In genomic region chr7:139339025-139339424, GRCh38 we compare ENCODE assay signal across 16 cellular contexts. TPM values are rescaled to one million over a fixed set of nuclear protein-coding genes. Genes with fewer than 3 reads are reported as not detected.
A peak's percentile ranks its signal among the peaks of the same experiment; 100 is the strongest.
DNase-seq lines count a peak whose midpoint lies in the region; ATAC-seq and TF ChIP-seq lines count a peak whose summit lies in the region.
"Had no signal": no experiment of that assay in that cellular context is flagged by ENCODE, and none has a peak within 500 bp of the region (broad histone marks: within the 10 kb centered on the region; RNA-seq: fewer than 3 reads in every experiment).

No MANE protein-coding gene starts in this region.

- CTCF ChIA-PET in MCF 10A (lab: Yijun Ruan, JAX) (interaction anchor here (0.6 to 1.8 kb wide), 6 partner anchors 10 to 854 kb away, joined by 3 to 4 read pairs (median 3); no protein-coding TSS in a partner anchor), T-cell (lab: Charles Lee) (interaction anchor here (0.6 to 1.6 kb wide), 4 partner anchors 8 to 452 kb away, joined by 3 to 6 read pairs (median 3); partner anchors contain the start of gene LUC7L2 (in 1 of the 2))

- no peaks in the 10 kb centered on the region for H3K9me3 ChIP-seq in breast epithelium
- H3K9me3 ChIP-seq: stomach had no signal

- no peaks in the 10 kb centered on the region for H3K36me3 ChIP-seq in breast epithelium
- H3K36me3 ChIP-seq: esophagus squamous epithelium, stomach had no signal

- TF ChIP-seq CTCF in MCF 10A (IDR thresholded peaks at IDR 0.05; ENCODE audit: unreplicated experiment), result no peak
- no peak for TF ChIP-seq CTCF in breast epithelium (IDR thresholded peaks at IDR 0.05)
- no peak for TF ChIP-seq CTCF in glutamatergic neuron (IDR thresholded peaks at IDR 0.05; ENCODE audit: partially characterized antibody, unreplicated experiment)

- no peak for DNase-seq in MCF 10A (ENCODE audit: unreplicated experiment)
- no peak for DNase-seq in breast epithelium (ENCODE audit: low spot score in 2 of 2)
- DNase-seq in T-cell, result no peak
- no peak for DNase-seq in glutamatergic neuron
- no peak for DNase-seq in stimulated activated naive CD8-positive, alpha-beta T cell treated with anti-CD3 and anti-CD28 coated beads, Interleukin-15, amount 100 ng/mL, for 72 hours
- DNase-seq: activated gamma-delta T cell treated with Interleukin-2 at 50 U/mL for 16 hours; EL; esophagus squamous epithelium; mammary epithelial cell; NCI-H524 treated with DMSO at 0.1 percent for 48 hours; retina; stimulated activated CD4-positive, alpha-beta T cell treated with anti-CD3 and anti-CD28 coated beads, Interleukin-4, amount 100 ng/mL, for 1 hour; stomach had no signal

- POLR2A ChIA-PET in MCF 10A (lab: Yijun Ruan, JAX), result interaction anchor here (0.7 to 3.1 kb wide), 5 partner anchors 18 to 205 kb away, joined by 3 to 53 read pairs (median 16); partner anchors contain the start of genes LUC7L2 and UBN2
- POLR2A ChIA-PET in T-cell (lab: Charles Lee), result interaction anchor here in 1 of 2 donors (1.0 kb wide), 1 partner anchor 34 kb away, joined by 4 read pairs; no protein-coding TSS in a partner anchor

- no peak for TF ChIP-seq POLR2A in breast epithelium (IDR thresholded peaks at IDR 0.05)

- no TSS peak for BruUV-seq in MCF 10A (replicated peaks; lab: Mats Ljungman, UMichigan)

- no peak for ATAC-seq in T-cell (replicated peaks in 1 of 4)
- no peak for ATAC-seq in stimulated activated naive CD8-positive, alpha-beta T cell treated with anti-CD3 and anti-CD28 coated beads, Interleukin-15, amount 100 ng/mL, for 72 hours
- ATAC-seq in HG02678 (IDR thresholded peaks at IDR 0.05; ENCODE audit: unreplicated experiment), result no peak
- no peak for ATAC-seq in GM21619 (IDR thresholded peaks at IDR 0.05; ENCODE audit: unreplicated experiment)
- ATAC-seq in HG02870 (IDR thresholded peaks at IDR 0.05; ENCODE audit: unreplicated experiment), result no peak

- peak overlapping the region; percentile 94 for H3K4me3 Mint-ChIP-seq in MCF 10A (ENCODE audit: unreplicated experiment)
- H3K4me3 Mint-ChIP-seq in T-cell, result peak overlapping the region; percentile 96 to 99 (median 96)
- peak overlapping the region; percentile 96 for H3K4me3 Mint-ChIP-seq in glutamatergic neuron (ENCODE audit: unreplicated experiment)
- peak overlapping the region; percentile 56 to 66 for H3K4me3 Mint-ChIP-seq in stimulated activated naive CD8-positive, alpha-beta T cell treated with anti-CD3 and anti-CD28 coated beads, Interleukin-15, amount 100 ng/mL, for 72 hours

- H3K4me3 ChIP-seq in breast epithelium, result no peak overlapping the region

- H3K4me1 ChIP-seq in breast epithelium, result peaks cover 3 to 7% of the 10 kb centered on the region in 2 donors

- no peaks in the 10 kb centered on the region for H3K27me3 Mint-ChIP-seq in MCF 10A (ENCODE audit: insufficient read depth, unreplicated experiment)
- peaks cover 4 to 7% of the 10 kb centered on the region in 2 donors for H3K27me3 Mint-ChIP-seq in T-cell
- H3K27me3 Mint-ChIP-seq in glutamatergic neuron (ENCODE audit: unreplicated experiment), result peaks cover 13% of the 10 kb centered on the region
- H3K27me3 Mint-ChIP-seq in stimulated activated naive CD8-positive, alpha-beta T cell treated with anti-CD3 and anti-CD28 coated beads, Interleukin-15, amount 100 ng/mL, for 72 hours, result no peaks in the 10 kb centered on the region

- H3K36me3 Mint-ChIP-seq in MCF 10A (ENCODE audit: insufficient read depth, unreplicated experiment) (peaks cover 32% of the 10 kb centered on the region), T-cell (peaks cover 4% of the 10 kb centered on the region), glutamatergic neuron (ENCODE audit: unreplicated experiment) (peaks cover 9% of the 10 kb centered on the region)

- H3K4me1 Mint-ChIP-seq in MCF 10A (ENCODE audit: insufficient read depth, unreplicated experiment), result peaks cover 6% of the 10 kb centered on the region
- H3K4me1 Mint-ChIP-seq in T-cell, result peaks cover 29 to 39% (median 33%) of the 10 kb centered on the region in 3 donors
- H3K4me1 Mint-ChIP-seq in glutamatergic neuron (ENCODE audit: low read depth, unreplicated experiment), result peaks cover 4% of the 10 kb centered on the region
- H3K4me1 Mint-ChIP-seq in stimulated activated naive CD8-positive, alpha-beta T cell treated with anti-CD3 and anti-CD28 coated beads, Interleukin-15, amount 100 ng/mL, for 72 hours, result peaks cover 37% of the 10 kb centered on the region

- intact Hi-C loops in MCF 10A (cut with micrococcal nuclease), result no loop called here
- intact Hi-C loops in breast epithelium (cut with DNase I; ENCODE audit: low total_unique reads), result no loop called here

- H3K27me3 ChIP-seq in breast epithelium, result no peaks in the 10 kb centered on the region
- H3K27me3 ChIP-seq: esophagus squamous epithelium, stomach had no signal

- H3K9me3 Mint-ChIP-seq in MCF 10A (ENCODE audit: unreplicated experiment), result peaks cover 8% of the 10 kb centered on the region
- peaks cover 0 to 3% (median 0%) of the 10 kb centered on the region in 3 donors for H3K9me3 Mint-ChIP-seq in T-cell
- H3K9me3 Mint-ChIP-seq in glutamatergic neuron (ENCODE audit: unreplicated experiment), result peaks cover 21% of the 10 kb centered on the region
- peaks cover 7 to 17% of the 10 kb centered on the region in 2 donors for H3K9me3 Mint-ChIP-seq in stimulated activated naive CD8-positive, alpha-beta T cell treated with anti-CD3 and anti-CD28 coated beads, Interleukin-15, amount 100 ng/mL, for 72 hours

- H3K27ac ChIP-seq in breast epithelium, result no peak overlapping the region

- H3K27ac Mint-ChIP-seq in MCF 10A (ENCODE audit: low read depth, unreplicated experiment), result peak overlapping the region; percentile 99
- peak overlapping the region; percentile 41 to 83 for H3K27ac Mint-ChIP-seq in T-cell
- H3K27ac Mint-ChIP-seq in glutamatergic neuron (ENCODE audit: unreplicated experiment), result peak overlapping the region; percentile 82
- H3K27ac Mint-ChIP-seq in stimulated activated naive CD8-positive, alpha-beta T cell treated with anti-CD3 and anti-CD28 coated beads, Interleukin-15, amount 100 ng/mL, for 72 hours, result peak overlapping the region; percentile 3 to 53

RNA-seq across cellular contexts. Expression of gene FMC1, which starts 2.1 kb away (rescaled TPM):
- total RNA-seq in MCF 10A (2022) (11.8 and 11.9 TPM in 2 replicates), breast epithelium (10 to 100 TPM; 12.5 to 13.9 (median 13.5) TPM), T-cell (1 to 10 TPM; 3.1 to 9.8 (median 8.5) TPM), glutamatergic neuron (ENCODE audit: unreplicated experiment) (40.1 TPM)

RNA-seq across cellular contexts. Expression of gene LUC7L2, which starts 20.7 kb away (rescaled TPM):
- 138 and 145 TPM in 2 replicates for total RNA-seq in MCF 10A (2022)
- total RNA-seq in breast epithelium, result 100 to 1,000 TPM in 1 of 3 donors, 10 to 100 TPM in 2; 77.3 to 108 (median 89.8) TPM
- 100 to 1,000 TPM; 131 to 169 (median 142) TPM for total RNA-seq in T-cell
- total RNA-seq in glutamatergic neuron (ENCODE audit: unreplicated experiment), result 83.4 TPM

Comparison
In these comparisons a context has a peak if more than half of its experiments do, and no peak if none do; other contexts are left out.
1. H3K27ac Mint-ChIP-seq: peak in every context shown above with its lines; median percentile 99 in MCF 10A; 82 in glutamatergic neuron; 62 in T-cell; 28 in stimulated activated naive CD8-positive, alpha-beta T cell treated with anti-CD3 and anti-CD28 coated beads, Interleukin-15, amount 100 ng/mL, for 72 hours.